Comparison of ENCODE assay signal across 8 cellular contexts in the genomic region with DNA sequence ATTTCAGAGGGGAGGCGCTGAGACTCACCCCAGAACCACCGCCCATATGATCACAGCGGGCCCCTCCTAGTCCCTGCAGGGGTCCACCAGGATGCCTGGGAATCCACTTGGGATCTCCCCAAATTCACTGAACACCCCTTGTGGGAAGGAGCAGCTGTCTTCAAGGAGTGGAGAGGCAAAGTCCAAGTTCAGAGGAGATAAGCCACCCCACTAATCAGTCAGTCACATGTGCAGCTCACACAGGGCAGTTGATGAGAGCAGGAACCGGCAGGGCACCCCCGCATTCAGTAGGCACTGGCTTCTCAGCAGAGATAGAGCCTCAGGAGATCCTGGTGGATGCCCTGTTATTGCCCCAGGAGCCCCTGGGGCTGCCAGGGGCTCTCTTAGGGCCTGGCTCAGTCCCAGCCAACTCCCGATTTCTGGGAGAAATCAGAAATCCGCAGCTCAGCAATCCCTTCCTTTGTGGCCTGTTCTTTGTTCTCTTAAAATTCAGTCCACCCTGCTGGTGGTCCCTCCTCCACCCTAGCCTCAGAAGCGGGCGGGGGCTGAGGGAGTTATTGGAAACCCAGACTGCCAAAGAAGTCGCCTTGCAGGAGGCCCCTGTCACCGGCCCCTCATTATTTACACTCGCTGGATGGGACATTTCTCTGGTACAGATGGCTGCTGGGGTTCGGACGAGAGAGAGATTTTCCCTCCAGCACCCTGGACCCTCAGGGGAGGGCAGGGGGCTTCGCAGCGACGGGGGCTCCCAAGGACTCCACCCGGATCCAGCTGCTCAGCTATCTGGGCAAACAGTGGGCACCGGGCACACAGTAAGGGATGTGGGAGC. TPM values are rescaled to one million over a fixed set of nuclear protein-coding genes. Genes with fewer than 3 reads are reported as not detected.
DNase-seq lines count a peak whose midpoint lies in the region; ATAC-seq and TF ChIP-seq lines count a peak whose summit lies in the region.

No MANE protein-coding gene starts in this region.

- peaks cover 65% of the 10 kb centered on the region for H3K79me2 ChIP-seq in HCT116 (ENCODE audit: insufficient read depth, low read length)

- TF ChIP-seq POLR2A in HCT116 (IDR thresholded peaks at IDR 0.05; ENCODE audit: borderline replicate concordance, extremely low read depth, insufficient read depth, insufficient read length) (no peak), esophagus muscularis mucosa (IDR thresholded peaks at IDR 0.05; ENCODE audit: low read depth) (no peak), ovary (IDR thresholded peaks at IDR 0.05) (no peak)

- H3K36me3 Mint-ChIP-seq in T-helper 17 cell (ENCODE audit: low read depth): no peaks in the 10 kb centered on the region

- CTCF ChIA-PET in HCT116 (lab: Charles Lee): interaction anchor here (0.9 to 2.6 kb wide), 6 partner anchors 19 to 60 kb away, joined by 3 to 25 read pairs (median 6); no protein-coding TSS in a partner anchor

- ATAC-seq in HCT116 (no peak), T-helper 17 cell (no peak), GM21619 (IDR thresholded peaks at IDR 0.05; ENCODE audit: unreplicated experiment) (no peak)

- H3K4me3 ChIP-seq in HCT116 (replicated peaks in 1 of 2; ENCODE audit: low read depth in 1 of 2, low read length in 2 of 2) (peak overlapping the region; percentile 97 to 100), esophagus muscularis mucosa (peak overlapping the region; percentile 78 to 100 (median 95)), ovary (peak overlapping the region; percentile 100)

- TF ChIP-seq CTCF in HCT116 (IDR thresholded peaks at IDR 0.05 in 2 of 3, conservative IDR thresholded peaks at IDR 0.05 in 1 of 3; ENCODE audit: borderline replicate concordance in 1 of 3, insufficient read depth in 1 of 3, low read depth in 2 of 3, low read length in 2 of 3): no peak
- no peak for TF ChIP-seq CTCF in esophagus muscularis mucosa (IDR thresholded peaks at IDR 0.05)
- TF ChIP-seq CTCF in ovary (IDR thresholded peaks at IDR 0.05): no peak

- H3K27me3 ChIP-seq in HCT116 (ENCODE audit: insufficient read depth, low read length): no peaks in the 10 kb centered on the region
- peaks cover 0 to 9% (median 0%) of the 10 kb centered on the region in 4 donors for H3K27me3 ChIP-seq in esophagus muscularis mucosa
- no peaks in the 10 kb centered on the region for H3K27me3 ChIP-seq in ovary

- no peaks in the 10 kb centered on the region for H3K9me2 ChIP-seq in HCT116 (ENCODE audit: insufficient read depth)

- H3K27ac ChIP-seq in HCT116 (ENCODE audit: low read depth, low read length) (peak overlapping the region; percentile 88), esophagus muscularis mucosa (replicated peaks in 1 of 4) (peak overlapping the region; percentile 93 to 100 (median 99)), ovary (peak overlapping the region; percentile 94 to 95)

- POLR2A ChIA-PET in HCT116 (lab: Charles Lee): interaction anchor here (1.6 kb wide), 1 partner anchor 19 kb away, joined by 8 read pairs; no protein-coding TSS in a partner anchor

- DNase-seq in HCT116 (ENCODE audit: low read depth, low spot score) (no peak), T-helper 17 cell (no peak), esophagus muscularis mucosa (ENCODE audit: extremely low spot score) (no peak), ovary (peak in 2 of 5 donors; percentile 51 to 53), putamen (ENCODE audit: low spot score) (no peak), NCI-H1694 (lab: John Stamatoyannopoulos, UW) (no peak), DMS79 treated with DMSO at 0.1 percent for 48 hours (lab: John Stamatoyannopoulos, UW) (no peak)

- peaks cover 50 to 65% of the 10 kb centered on the region in 2 experiments for H3K4me1 ChIP-seq in HCT116 (ENCODE audit: control insufficient read depth in 1 of 2, insufficient read depth in 2 of 2, low read length in 2 of 2)
- peaks cover 53 to 63% (median 61%) of the 10 kb centered on the region in 4 donors for H3K4me1 ChIP-seq in esophagus muscularis mucosa
- peaks cover 20% of the 10 kb centered on the region for H3K4me1 ChIP-seq in ovary (ENCODE audit: insufficient read depth)

- peaks cover 4% of the 10 kb centered on the region for H3K27me3 Mint-ChIP-seq in T-helper 17 cell

- no peaks in the 10 kb centered on the region for H3K36me3 ChIP-seq in HCT116 (ENCODE audit: control insufficient read depth in 1 of 2, insufficient read depth in 2 of 2, low read length in 2 of 2)
- peaks cover 0 to 6% (median 2%) of the 10 kb centered on the region in 4 donors for H3K36me3 ChIP-seq in esophagus muscularis mucosa
- no peaks in the 10 kb centered on the region for H3K36me3 ChIP-seq in ovary

- TF ChIP-seq EP300 in esophagus muscularis mucosa (IDR thresholded peaks at IDR 0.05) (no peak), ovary (IDR thresholded peaks at IDR 0.05) (no peak)

- 13% methylated on average over 9 of the region's 19 CpGs for WGBS in esophagus muscularis mucosa
- WGBS in ovary, 3 donors: 4 to 9% (median 5%) methylated on average over 19 of the region's 19 CpGs

- H3K27ac Mint-ChIP-seq in T-helper 17 cell: peak overlapping the region; percentile 86

- intact Hi-C loops in HCT116 (cut with micrococcal nuclease) (loop anchor here (2.0 kb wide), 1 partner anchor 31 kb away; no protein-coding TSS in a partner anchor), esophagus muscularis mucosa (cut with DNase I) (loop anchor here (1.0 to 5.0 kb wide), 2 partner anchors 32 to 57 kb away; no protein-coding TSS in a partner anchor), ovary (cut with DNase I) (loop anchor here in 3 of 4 donors (2.0 to 10.0 kb wide), 5 partner anchors 31 to 57 kb away; a partner anchor contains a TSS)

- peak overlapping the region; percentile 96 for H3K9ac ChIP-seq in HCT116 (ENCODE audit: low read length)

- no peak overlapping the region for H2AFZ ChIP-seq in HCT116 (ENCODE audit: low read depth, low read length, poor library complexity, severe bottlenecking)

- no peaks in the 10 kb centered on the region for H3K9me3 ChIP-seq in HCT116 (ENCODE audit: control insufficient read depth in 1 of 2, insufficient read depth in 1 of 2, low read depth in 1 of 2, low read length in 2 of 2)
- no peaks in the 10 kb centered on the region for H3K9me3 ChIP-seq in T-helper 17 cell (ENCODE audit: control insufficient read depth, low read length, poor library complexity, severe bottlenecking)
- no peaks in the 10 kb centered on the region for H3K9me3 ChIP-seq in esophagus muscularis mucosa
- H3K9me3 ChIP-seq in ovary: no peaks in the 10 kb centered on the region

- H3K4me1 Mint-ChIP-seq in T-helper 17 cell: peaks cover 9% of the 10 kb centered on the region

- no peaks in the 10 kb centered on the region for H4K20me1 ChIP-seq in HCT116 (ENCODE audit: insufficient read depth)

- BruUV-seq in HCT116 (replicated peaks; lab: Mats Ljungman, UMichigan): TSS peak; percentile 58

- H3K4me2 ChIP-seq in HCT116 (ENCODE audit: low read length): peak overlapping the region; percentile 96

- RAD21 ChIA-PET in HCT116 (lab: Charles Lee; ENCODE audit: low non-redundant PET in 1 of 2, low total read pairs in 2 of 2, uncharacterized antibody in 2 of 2, unreplicated experiment in 2 of 2): interaction anchor here (0.6 to 1.0 kb wide), 3 partner anchors 60 to 759 kb away, joined by 3 to 5 read pairs (median 3); no protein-coding TSS in a partner anchor

- TF ChIP-seq RAD21 in HCT116 (IDR thresholded peaks at IDR 0.05; ENCODE audit: low read depth): no peak

- H3K4me3 Mint-ChIP-seq in T-helper 17 cell: peak overlapping the region; percentile 90

TF ChIP-seq in HCT116, 20 proteins besides CTCF, POLR2A, EP300 and RAD21 (continues in another document):
- no peak for TF ChIP-seq ELF1 (IDR thresholded peaks at IDR 0.05; ENCODE audit: borderline replicate concordance, low read depth)
- no peak for TF ChIP-seq EGR1 (IDR thresholded peaks at IDR 0.05; ENCODE audit: low read depth)
- TF ChIP-seq, protein P1, sequence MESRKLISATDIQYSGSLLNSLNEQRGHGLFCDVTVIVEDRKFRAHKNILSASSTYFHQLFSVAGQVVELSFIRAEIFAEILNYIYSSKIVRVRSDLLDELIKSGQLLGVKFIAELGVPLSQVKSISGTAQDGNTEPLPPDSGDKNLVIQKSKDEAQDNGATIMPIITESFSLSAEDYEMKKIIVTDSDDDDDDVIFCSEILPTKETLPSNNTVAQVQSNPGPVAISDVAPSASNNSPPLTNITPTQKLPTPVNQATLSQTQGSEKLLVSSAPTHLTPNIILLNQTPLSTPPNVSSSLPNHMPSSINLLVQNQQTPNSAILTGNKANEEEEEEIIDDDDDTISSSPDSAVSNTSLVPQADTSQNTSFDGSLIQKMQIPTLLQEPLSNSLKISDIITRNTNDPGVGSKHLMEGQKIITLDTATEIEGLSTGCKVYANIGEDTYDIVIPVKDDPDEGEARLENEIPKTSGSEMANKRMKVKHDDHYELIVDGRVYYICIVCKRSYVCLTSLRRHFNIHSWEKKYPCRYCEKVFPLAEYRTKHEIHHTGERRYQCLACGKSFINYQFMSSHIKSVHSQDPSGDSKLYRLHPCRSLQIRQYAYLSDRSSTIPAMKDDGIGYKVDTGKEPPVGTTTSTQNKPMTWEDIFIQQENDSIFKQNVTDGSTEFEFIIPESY (IDR thresholded peaks at IDR 0.05; ENCODE audit: extremely low read depth, insufficient replicate concordance, low read length): no peak
- TF ChIP-seq, protein P2, sequence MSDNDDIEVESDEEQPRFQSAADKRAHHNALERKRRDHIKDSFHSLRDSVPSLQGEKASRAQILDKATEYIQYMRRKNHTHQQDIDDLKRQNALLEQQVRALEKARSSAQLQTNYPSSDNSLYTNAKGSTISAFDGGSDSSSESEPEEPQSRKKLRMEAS (IDR thresholded peaks at IDR 0.05): no peak
- no peak for TF ChIP-seq SIN3A (IDR thresholded peaks at IDR 0.05; ENCODE audit: low read depth)
- TF ChIP-seq EZH2 (IDR thresholded peaks at IDR 0.05): no peak
- TF ChIP-seq CEBPB (IDR thresholded peaks at IDR 0.05; ENCODE audit: low read depth): no peak
- no peak for TF ChIP-seq SP1 (IDR thresholded peaks at IDR 0.05; ENCODE audit: low read depth)
- no peak for TF ChIP-seq ZNF274 (IDR thresholded peaks at IDR 0.05; ENCODE audit: low read depth, low read length)
- TF ChIP-seq, protein P3, sequence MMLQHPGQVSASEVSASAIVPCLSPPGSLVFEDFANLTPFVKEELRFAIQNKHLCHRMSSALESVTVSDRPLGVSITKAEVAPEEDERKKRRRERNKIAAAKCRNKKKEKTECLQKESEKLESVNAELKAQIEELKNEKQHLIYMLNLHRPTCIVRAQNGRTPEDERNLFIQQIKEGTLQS (IDR thresholded peaks at IDR 0.05): no peak
- no peak for TF ChIP-seq CBX3 (IDR thresholded peaks at IDR 0.05; ENCODE audit: low read depth)

RNA-seq across cellular contexts. Expression of a gene that starts 1.9 kb away (rescaled TPM):
- total RNA-seq in HCT116 (2021; ENCODE audit: unreplicated experiment) (54.9 TPM), T-helper 17 cell (1 to 10 TPM; 4.0 to 4.1 TPM), esophagus muscularis mucosa (100 to 1,000 TPM in 2 of 4 donors, 10 to 100 TPM in 2; 48.6 to 129 (median 104) TPM), ovary (100 to 1,000 TPM in 5 of 7 donors, 10 to 100 TPM in 2; 82.4 to 171 (median 120) TPM)
- 43.4 and 51.6 TPM in 2 replicates for polyA plus RNA-seq in HCT116 (2012)
- 100 to 1,000 TPM in 1 of 2 donors, 10 to 100 TPM in 1; 59.0 to 106 TPM for polyA plus RNA-seq in ovary

RNA-seq across cellular contexts. Expression of a gene that starts 48.3 kb away (rescaled TPM):
- total RNA-seq in HCT116 (2021; ENCODE audit: unreplicated experiment) (not detected), T-helper 17 cell (not detected), esophagus muscularis mucosa (not detected), ovary (under 1 TPM in 1 of 7 donors, not detected in 6; 0.25 TPM)
- 0.16 and 0.61 TPM in 2 replicates for polyA plus RNA-seq in HCT116 (2012)
- not detected for polyA plus RNA-seq in ovary

Comparison
In these comparisons a context has a peak if more than half of its experiments do, and no peak if none do; other contexts are left out.
1. RNA of a gene that starts 1.9 kb away (total RNA-seq): 48.6 to 129 TPM in esophagus muscularis mucosa, 82.4 to 171 TPM in ovary and 54.9 TPM in HCT116 (single experiment); 4.0 to 4.1 TPM in T-helper 17 cell; every median in the first group is over 4 times any median in the second.
2. Peak in every context shown above with its lines, with median percentiles within 50 percentile points of each other: H3K27ac ChIP-seq and H3K4me3 ChIP-seq.